Comparison of ENCODE assay signal across 8 cellular contexts in genomic region chr3:2300938-2301337, GRCh38.
"Had no signal": no experiment of that assay in that cellular context is flagged by ENCODE, and none has a peak within 500 bp of the region (broad histone marks: within the 10 kb centered on the region; RNA-seq: fewer than 3 reads in every experiment).

No MANE protein-coding gene starts in this region.

- H3K36me3 ChIP-seq: HAP-1 had no signal

- H3K27ac ChIP-seq: GM23248, HL-60 had no signal

- FAIRE-seq: HepG2 had no signal

- H3K4me3 ChIP-seq: GM23248, HAP-1 had no signal

- DNase-seq: GM23248, GOT3, H7, HFFc6 had no signal

- H3K4me1 ChIP-seq: HAP-1 had no signal

- H3K9me3 ChIP-seq: HAP-1 had no signal

- ATAC-seq: HCT116, HepG2 had no signal
